1 cellular context compared by ENCODE assay signal in genomic region chr17:48636177-48637018, GRCh38.
TF ChIP-seq lines count a peak whose summit lies in the region.

No MANE protein-coding gene starts in this region.

TF ChIP-seq in K562, 482 proteins besides CTCF, POLR2A, EP300 and RAD21 (continued from another document):
- TF ChIP-seq ZNF609 (CRISPR knock-in tag; IDR thresholded peaks at IDR 0.05; ENCODE audit: borderline replicate concordance) (no peak), EGR1 (conservative IDR thresholded peaks at IDR 0.05) (no peak), TCF7 (IDR thresholded peaks at IDR 0.05; ENCODE audit: borderline replicate concordance) (no peak), U2AF2 (optimal IDR thresholded peaks at IDR 0.05; ENCODE audit: low read depth, low read length) (no peak), ESRRA (IDR thresholded peaks at IDR 0.05; ENCODE audit: borderline replicate concordance, low read depth) (no peak; the same call in 1 of the 2 replicates), REST (CRISPR knock-in tag; IDR thresholded peaks at IDR 0.05; ENCODE audit: low read depth) (no peak), ZKSCAN1 (IDR thresholded peaks at IDR 0.05; ENCODE audit: low read depth, low read length) (no peak), ZNF274 (IDR thresholded peaks at IDR 0.05; ENCODE audit: borderline replicate concordance, low read depth, low read length) (no peak), RBM15 (IDR thresholded peaks at IDR 0.05; ENCODE audit: insufficient read depth, low read length) (no peak), BMI1 (IDR thresholded peaks at IDR 0.05; ENCODE audit: low read length) (no peak), STAT5A (IDR thresholded peaks at IDR 0.05; ENCODE audit: borderline replicate concordance, low read length) (no peak), FOSL1 (tag; conservative IDR thresholded peaks at IDR 0.05) (0 out of 2 replicates have a peak, but pooled peaks have one; percentile 25), PURB (CRISPR knock-in tag; IDR thresholded peaks at IDR 0.05; ENCODE audit: low read depth) (no peak), DMBX1 (CRISPR knock-in tag; IDR thresholded peaks at IDR 0.05; ENCODE audit: borderline replicate concordance) (no peak), LEF1 (IDR thresholded peaks at IDR 0.05) (peak; percentile 57), TAF1 (IDR thresholded peaks at IDR 0.05; ENCODE audit: control insufficient read depth, extremely low read depth, insufficient read depth, low read length, severe bottlenecking) (no peak), MYC (IDR thresholded peaks at IDR 0.05; ENCODE audit: low read depth, low read length) (0 out of 2 replicates have a peak, but pooled peaks have one; percentile 53), MYC (CRISPR knock-in tag; IDR thresholded peaks at IDR 0.05; ENCODE audit: borderline replicate concordance, low read depth) (no peak), ZNF3 (CRISPR knock-in tag; IDR thresholded peaks at IDR 0.05) (no peak), ARID1B (IDR thresholded peaks at IDR 0.05) (peak; percentile 19; the same call in 1 of the 2 replicates), ZNF217 (CRISPR knock-in tag; IDR thresholded peaks at IDR 0.05) (no peak), SMARCA5 (IDR thresholded peaks at IDR 0.05) (no peak), ZNF511 (CRISPR knock-in tag; IDR thresholded peaks at IDR 0.05) (0 out of 2 replicates have a peak, but pooled peaks have one; percentile 31), ZNF696 (CRISPR knock-in tag; conservative IDR thresholded peaks at IDR 0.05) (no peak), SIRT6 (IDR thresholded peaks at IDR 0.05; ENCODE audit: low read depth, low read length) (no peak), HOXB6 (CRISPR knock-in tag; IDR thresholded peaks at IDR 0.05; ENCODE audit: borderline replicate concordance) (no peak), THAP7 (CRISPR knock-in tag; IDR thresholded peaks at IDR 0.05) (no peak), SMARCC2 (IDR thresholded peaks at IDR 0.05; ENCODE audit: low read depth) (peak; percentile 82), PKNOX1 (IDR thresholded peaks at IDR 0.05) (no peak)
